In the genomic region with DNA sequence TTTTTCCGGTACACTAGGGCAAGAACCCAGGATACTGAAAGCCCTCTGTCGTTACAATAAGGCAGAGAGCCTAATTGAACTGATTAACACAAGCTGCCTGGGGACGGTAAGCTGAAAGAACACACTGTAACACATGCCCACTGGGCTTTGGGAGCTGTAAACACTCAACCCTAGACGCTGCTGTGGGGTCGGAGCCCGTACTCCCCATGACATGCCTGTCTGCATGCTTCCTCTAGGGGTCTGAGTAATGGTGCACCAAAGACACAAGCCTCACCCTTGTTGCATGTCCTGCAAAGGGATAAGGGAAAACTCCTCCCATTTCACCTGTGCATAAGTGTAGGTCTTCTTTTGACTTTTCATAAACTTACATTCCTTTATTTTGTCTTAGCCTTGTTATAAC, we compare ENCODE assay signal across 1 cellular context.
TF ChIP-seq lines count a peak whose summit lies in the region.

No MANE protein-coding gene starts in this region.

TF ChIP-seq in neural cell, 6 proteins besides CTCF, POLR2A, EP300 and RAD21 (continued from another document):
- TF ChIP-seq, protein P1, sequence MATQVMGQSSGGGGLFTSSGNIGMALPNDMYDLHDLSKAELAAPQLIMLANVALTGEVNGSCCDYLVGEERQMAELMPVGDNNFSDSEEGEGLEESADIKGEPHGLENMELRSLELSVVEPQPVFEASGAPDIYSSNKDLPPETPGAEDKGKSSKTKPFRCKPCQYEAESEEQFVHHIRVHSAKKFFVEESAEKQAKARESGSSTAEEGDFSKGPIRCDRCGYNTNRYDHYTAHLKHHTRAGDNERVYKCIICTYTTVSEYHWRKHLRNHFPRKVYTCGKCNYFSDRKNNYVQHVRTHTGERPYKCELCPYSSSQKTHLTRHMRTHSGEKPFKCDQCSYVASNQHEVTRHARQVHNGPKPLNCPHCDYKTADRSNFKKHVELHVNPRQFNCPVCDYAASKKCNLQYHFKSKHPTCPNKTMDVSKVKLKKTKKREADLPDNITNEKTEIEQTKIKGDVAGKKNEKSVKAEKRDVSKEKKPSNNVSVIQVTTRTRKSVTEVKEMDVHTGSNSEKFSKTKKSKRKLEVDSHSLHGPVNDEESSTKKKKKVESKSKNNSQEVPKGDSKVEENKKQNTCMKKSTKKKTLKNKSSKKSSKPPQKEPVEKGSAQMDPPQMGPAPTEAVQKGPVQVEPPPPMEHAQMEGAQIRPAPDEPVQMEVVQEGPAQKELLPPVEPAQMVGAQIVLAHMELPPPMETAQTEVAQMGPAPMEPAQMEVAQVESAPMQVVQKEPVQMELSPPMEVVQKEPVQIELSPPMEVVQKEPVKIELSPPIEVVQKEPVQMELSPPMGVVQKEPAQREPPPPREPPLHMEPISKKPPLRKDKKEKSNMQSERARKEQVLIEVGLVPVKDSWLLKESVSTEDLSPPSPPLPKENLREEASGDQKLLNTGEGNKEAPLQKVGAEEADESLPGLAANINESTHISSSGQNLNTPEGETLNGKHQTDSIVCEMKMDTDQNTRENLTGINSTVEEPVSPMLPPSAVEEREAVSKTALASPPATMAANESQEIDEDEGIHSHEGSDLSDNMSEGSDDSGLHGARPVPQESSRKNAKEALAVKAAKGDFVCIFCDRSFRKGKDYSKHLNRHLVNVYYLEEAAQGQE (IDR thresholded peaks at IDR 0.05; ENCODE audit: borderline replicate concordance) = no peak
- TF ChIP-seq TAF1 (IDR thresholded peaks at IDR 0.05; ENCODE audit: low read depth) (no peak), EZH2 (IDR thresholded peaks at IDR 0.05; ENCODE audit: borderline replicate concordance, insufficient read depth, low read length, poor library complexity, severe bottlenecking) (no peak), POLR2AphosphoS5 (IDR thresholded peaks at IDR 0.05) (no peak)
